In the genomic region with DNA sequence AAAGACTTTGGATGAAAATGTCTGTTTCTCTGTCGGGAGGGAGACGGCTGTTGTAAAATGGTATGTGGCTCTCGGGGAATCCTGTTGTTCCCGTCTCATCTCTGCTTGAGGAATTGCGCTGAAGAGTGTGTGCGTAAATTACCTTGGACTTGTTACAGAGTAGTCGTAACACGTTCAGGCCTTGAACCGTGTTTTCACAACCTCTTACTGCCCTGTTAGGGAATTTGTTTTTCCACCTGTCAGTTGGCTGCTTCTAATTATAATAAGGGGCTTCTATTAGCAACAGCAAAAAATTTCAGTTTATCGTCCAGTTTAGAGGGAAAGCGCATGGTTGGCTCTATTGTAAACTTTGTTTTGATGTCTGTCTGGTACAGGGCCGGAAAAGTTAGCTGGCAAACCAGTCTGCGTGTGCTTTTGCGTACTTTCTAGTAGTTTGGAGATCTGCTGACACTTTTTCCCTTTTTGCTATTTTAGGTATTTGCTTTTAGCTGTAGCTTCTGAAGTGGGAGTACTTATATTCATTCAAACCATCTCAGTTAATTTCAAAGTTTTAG, we compare ENCODE assay signal across 8 cellular contexts. TPM values are rescaled to one million over a fixed set of nuclear protein-coding genes. Genes with fewer than 3 reads are reported as not detected.
DNase-seq lines count a peak whose midpoint lies in the region; FAIRE-seq and TF ChIP-seq lines count a peak whose summit lies in the region.

No MANE protein-coding gene starts in this region.

- TF ChIP-seq RAD21 in Ishikawa (IDR thresholded peaks at IDR 0.05; ENCODE audit: low read depth), result no peak

- CTCF ChIA-PET in activated CD4-positive, alpha-beta memory T cell treated with anti-CD3 and anti-CD28 coated beads for 36 hours (lab: Charles Lee), result no interaction called here

- intact Hi-C loops in activated CD4-positive, alpha-beta memory T cell treated with anti-CD3 and anti-CD28 coated beads for 36 hours (cut with micrococcal nuclease), result loop anchor here (1.0 to 10.0 kb wide), 9 partner anchors 49 to 794 kb away; partner anchors contain the start of genes C11orf91, CD59, EIF3M and QSER1

- H3K27ac Mint-ChIP-seq in activated CD4-positive, alpha-beta memory T cell treated with anti-CD3 and anti-CD28 coated beads for 36 hours, result peak overlapping the region; percentile 95
- peak overlapping the region; percentile 99 for H3K27ac Mint-ChIP-seq in progenitor cell of endocrine pancreas

- H3K4me1 Mint-ChIP-seq in activated CD4-positive, alpha-beta memory T cell treated with anti-CD3 and anti-CD28 coated beads for 36 hours (ENCODE audit: low read depth), result peaks cover 46% of the 10 kb centered on the region
- peaks cover 33% of the 10 kb centered on the region for H3K4me1 Mint-ChIP-seq in progenitor cell of endocrine pancreas (ENCODE audit: low read depth)

- H3K9me3 Mint-ChIP-seq in activated CD4-positive, alpha-beta memory T cell treated with anti-CD3 and anti-CD28 coated beads for 36 hours, result no peaks in the 10 kb centered on the region
- no peaks in the 10 kb centered on the region for H3K9me3 Mint-ChIP-seq in progenitor cell of endocrine pancreas (ENCODE audit: low read depth)

- peaks cover 7% of the 10 kb centered on the region for H3K36me3 Mint-ChIP-seq in activated CD4-positive, alpha-beta memory T cell treated with anti-CD3 and anti-CD28 coated beads for 36 hours
- no peaks in the 10 kb centered on the region for H3K36me3 Mint-ChIP-seq in progenitor cell of endocrine pancreas (ENCODE audit: insufficient read depth)

- peak overlapping the region; percentile 94 for H3K4me3 Mint-ChIP-seq in activated CD4-positive, alpha-beta memory T cell treated with anti-CD3 and anti-CD28 coated beads for 36 hours
- peak overlapping the region; percentile 98 for H3K4me3 Mint-ChIP-seq in progenitor cell of endocrine pancreas (ENCODE audit: low read depth)

- TF ChIP-seq CTCF in progenitor cell of endocrine pancreas (IDR thresholded peaks at IDR 0.05; ENCODE audit: unreplicated experiment), result no peak

- POLR2A ChIA-PET in activated CD4-positive, alpha-beta memory T cell treated with anti-CD3 and anti-CD28 coated beads for 36 hours (lab: Charles Lee), result interaction anchor here (0.8 kb wide), 1 partner anchor 38 kb away, joined by 3 read pairs; no protein-coding TSS in a partner anchor

- peak; percentile 42 for FAIRE-seq in GM19239 (lab: Jason Lieb, UNC)

- TF ChIP-seq EP300 in Ishikawa (IDR thresholded peaks at IDR 0.05; ENCODE audit: borderline replicate concordance), result no peak

- DNase-seq in AML-193 (lab: John Stamatoyannopoulos, UW), result peak; percentile 38 to 52
- DNase-seq in GM19239 (ENCODE audit: insufficient read length, low spot score), result no peak
- DNase-seq in activated CD4-positive, alpha-beta memory T cell treated with anti-CD3 and anti-CD28 coated beads for 36 hours, result peak; percentile 15
- peak; percentile 61 for DNase-seq in globus pallidus (ENCODE audit: low spot score)
- no peak for DNase-seq in progenitor cell of endocrine pancreas (ENCODE audit: low spot score, unreplicated experiment)
- no peak for DNase-seq in NCI-H748 (lab: John Stamatoyannopoulos, UW; ENCODE audit: unreplicated experiment)
- DNase-seq in hepatic stellate cell (ENCODE audit: low spot score), result no peak

- no peaks in the 10 kb centered on the region for H3K27me3 Mint-ChIP-seq in activated CD4-positive, alpha-beta memory T cell treated with anti-CD3 and anti-CD28 coated beads for 36 hours
- H3K27me3 Mint-ChIP-seq in progenitor cell of endocrine pancreas, result peaks cover 5% of the 10 kb centered on the region

TF ChIP-seq in Ishikawa, 13 proteins besides CTCF, POLR2A, EP300 and RAD21:
- TF ChIP-seq ZBTB7A (IDR thresholded peaks at IDR 0.05; ENCODE audit: low read depth) (no peak), MAX (IDR thresholded peaks at IDR 0.05) (peak; percentile 7), YY1 (IDR thresholded peaks at IDR 0.05; ENCODE audit: low read depth) (no peak), TEAD4 (IDR thresholded peaks at IDR 0.05) (peak; percentile 2; the same call in 1 of the 2 replicates)

RNA-seq across cellular contexts. Expression of gene HIPK3, which starts 1.5 kb away (rescaled TPM):
- 10 to 100 TPM; 35.4 TPM for total RNA-seq in activated CD4-positive, alpha-beta memory T cell treated with anti-CD3 and anti-CD28 coated beads for 36 hours
- total RNA-seq in progenitor cell of endocrine pancreas, result 65.4 and 66.2 TPM in 2 replicates

Comparison
In these comparisons a context has a peak if more than half of its experiments do, and no peak if none do; other contexts are left out.
1. DNase-seq: peak in AML-193 (2 of 2), activated CD4-positive, alpha-beta memory T cell treated with anti-CD3 and anti-CD28 coated beads for 36 hours (single experiment) and globus pallidus (single experiment); none in GM19239 (single experiment), progenitor cell of endocrine pancreas (single experiment), NCI-H748 (single experiment) and hepatic stellate cell (single experiment).